Comparison of ENCODE assay signal across 8 cellular contexts in genomic region chr15:74843445-74843828, GRCh38. TPM values are rescaled to one million over a fixed set of nuclear protein-coding genes. Genes with fewer than 3 reads are reported as not detected.
DNase-seq lines count a peak whose midpoint lies in the region; ATAC-seq and TF ChIP-seq lines count a peak whose summit lies in the region.

No MANE protein-coding gene starts in this region.

- peak overlapping the region; percentile 91; the same call in 1 of the 2 replicates for H3K27ac ChIP-seq in GM23338 (ENCODE audit: low read depth)
- peak overlapping the region; percentile 23 to 95 (median 88) for H3K27ac ChIP-seq in gastroesophageal sphincter

- DNase-seq in GM23338 (ENCODE audit: low spot score), result no peak
- DNase-seq in WTC11 (ENCODE audit: low spot score), result no peak
- no peak for DNase-seq in NCI-H1417 treated with DMSO at 0.1 percent for 48 hours (lab: John Stamatoyannopoulos, UW)
- no peak for DNase-seq in DMS 273 (lab: John Stamatoyannopoulos, UW; ENCODE audit: unreplicated experiment)
- no peak for DNase-seq in activated CD4-positive, alpha-beta T cell treated with anti-CD3 and anti-CD28 coated beads for 4 hours
- no peak for DNase-seq in 8988T

- peak overlapping the region; percentile 91 for H3K9ac ChIP-seq in skeletal muscle satellite cell (ENCODE audit: low read depth, low read length)

- 15 to 25% methylated on average over 5 to 8 of the region's 18 CpGs for WGBS in gastroesophageal sphincter (ENCODE audit: low coverage in 1 of 2), 2 donors

- H3K9me3 ChIP-seq in gastroesophageal sphincter (no peaks in the 10 kb centered on the region), skeletal muscle satellite cell (replicated peaks; ENCODE audit: low read length) (no peaks in the 10 kb centered on the region)

- H4K20me1 ChIP-seq in GM23338 (replicated peaks; ENCODE audit: insufficient read depth), result no peaks in the 10 kb centered on the region; the same call in 1 of the 2 replicates

- H2AFZ ChIP-seq in GM23338, result peak overlapping the region; percentile 94

- H3K36me3 Mint-ChIP-seq in GM23338 (ENCODE audit: low read depth), result peaks cover 25% of the 10 kb centered on the region
- H3K36me3 Mint-ChIP-seq in WTC11, result peaks cover 6% of the 10 kb centered on the region

- H3K27me3 ChIP-seq in GM23338 (ENCODE audit: insufficient read depth) (no peaks in the 10 kb centered on the region), gastroesophageal sphincter (no peaks in the 10 kb centered on the region), skeletal muscle satellite cell (ENCODE audit: control insufficient read depth, insufficient read depth, low read length) (no peaks in the 10 kb centered on the region)

- POLR2A ChIA-PET in WTC11 (lab: Charles Lee), result interaction anchor here (1.4 kb wide), 1 partner anchor 63 kb away, joined by 3 read pairs; the partner anchor contains the start of gene FAM219B

- H3K9me2 ChIP-seq in GM23338 (ENCODE audit: insufficient read depth), result no peaks in the 10 kb centered on the region

- peak overlapping the region; percentile 81 for H3K4me3 Mint-ChIP-seq in GM23338
- H3K4me3 Mint-ChIP-seq in WTC11, result peak overlapping the region; percentile 81

- ATAC-seq in GM23338, result no peak
- ATAC-seq in WTC11, result no peak
- no peak for ATAC-seq in gastroesophageal sphincter

- H3K27me3 Mint-ChIP-seq in GM23338 (ENCODE audit: insufficient read depth, low read depth, poor library complexity), result peaks cover 16% of the 10 kb centered on the region
- H3K27me3 Mint-ChIP-seq in WTC11 (ENCODE audit: low read depth), result no peaks in the 10 kb centered on the region

- H3F3A ChIP-seq in GM23338 (replicated peaks; ENCODE audit: low read depth), result 0 out of 2 replicates have a peak, but pooled peaks cover 5% of the 10 kb centered on the region

- H3K79me2 ChIP-seq in GM23338 (replicated peaks; ENCODE audit: insufficient read depth), result no peaks in the 10 kb centered on the region

- CTCF ChIA-PET in WTC11 (lab: Charles Lee), result interaction anchor here (0.6 to 5.1 kb wide), 14 partner anchors 12 to 211 kb away, joined by 3 to 34 read pairs (median 6); partner anchors contain the start of gene CPLX3

- H3K4me1 Mint-ChIP-seq in GM23338 (peaks cover 22% of the 10 kb centered on the region), WTC11 (peaks cover 21% of the 10 kb centered on the region)

- H3K4me3 ChIP-seq in GM23338, result peak overlapping the region; percentile 97
- H3K4me3 ChIP-seq in gastroesophageal sphincter, result peak overlapping the region; percentile 88 to 98
- H3K4me3 ChIP-seq in skeletal muscle satellite cell (ENCODE audit: low read length), result peak overlapping the region; percentile 97

- H3K4me2 ChIP-seq in GM23338 (peak overlapping the region; percentile 87), skeletal muscle satellite cell (ENCODE audit: low read length) (peak overlapping the region; percentile 99)

- H3K27ac Mint-ChIP-seq in GM23338 (peak overlapping the region; percentile 90), WTC11 (peak overlapping the region; percentile 91)

- 0 out of 4 replicates have a peak, but pooled peaks of 1 of the 2 experiments have one; percentile 2 for TF ChIP-seq CTCF in GM23338 (conservative IDR thresholded peaks at IDR 0.05; ENCODE audit: low read depth in 2 of 2)
- TF ChIP-seq CTCF in WTC11 (IDR thresholded peaks at IDR 0.05), result 0 out of 2 replicates have a peak, but pooled peaks have one; percentile 8
- TF ChIP-seq CTCF in gastroesophageal sphincter (IDR thresholded peaks at IDR 0.05), result no peak

- no peaks in the 10 kb centered on the region; the same call in 1 of the 2 replicates for H3K36me3 ChIP-seq in GM23338 (ENCODE audit: insufficient read depth)
- H3K36me3 ChIP-seq in gastroesophageal sphincter, result peaks cover 0 to 72% of the 10 kb centered on the region in 2 donors
- peaks cover 34% of the 10 kb centered on the region for H3K36me3 ChIP-seq in skeletal muscle satellite cell (ENCODE audit: insufficient read depth, low read length)

- TF ChIP-seq POLR2A in gastroesophageal sphincter (IDR thresholded peaks at IDR 0.05), result no peak

- H3K9me3 Mint-ChIP-seq in GM23338 (no peaks in the 10 kb centered on the region), WTC11 (no peaks in the 10 kb centered on the region)

- TF ChIP-seq EP300 in gastroesophageal sphincter (IDR thresholded peaks at IDR 0.05), result no peak

- H3K4me1 ChIP-seq in GM23338 (ENCODE audit: insufficient read depth) (peaks cover 9% of the 10 kb centered on the region), gastroesophageal sphincter (peaks cover 0 to 49% (median 21%) of the 10 kb centered on the region in 3 donors), skeletal muscle satellite cell (ENCODE audit: control insufficient read depth, insufficient read depth, low read length) (peaks cover 13% of the 10 kb centered on the region)

TF ChIP-seq in GM23338, 12 proteins besides CTCF, POLR2A, EP300 and RAD21 (continues in another document):
- no peak for TF ChIP-seq POLR2AphosphoS5 (IDR thresholded peaks at IDR 0.05; ENCODE audit: low read depth)
- TF ChIP-seq STAT1 (IDR thresholded peaks at IDR 0.05; ENCODE audit: unreplicated experiment), result no peak
- no peak for TF ChIP-seq CREB1 (CRISPR knock-in tag; IDR thresholded peaks at IDR 0.05; ENCODE audit: low read depth)
- TF ChIP-seq NANOG (IDR thresholded peaks at IDR 0.05; ENCODE audit: borderline replicate concordance), result no peak

TF ChIP-seq in WTC11, 78 proteins besides CTCF, POLR2A, EP300 and RAD21:
- peak; percentile 22; the same call in 1 of the 2 replicates for TF ChIP-seq MAX (CRISPR knock-in tag; IDR thresholded peaks at IDR 0.05)
- TF ChIP-seq ZNF423 (CRISPR knock-in tag; IDR thresholded peaks at IDR 0.05), result no peak

RNA-seq across cellular contexts. Expression of gene ULK3, which starts 0.5 kb away (rescaled TPM):
- total RNA-seq in GM23338 (2014; rRNA removed; shearing (Covaris generic)), result 32.6 and 35.4 TPM in 2 replicates
- 19.3 and 20.3 TPM in 2 replicates for polyA plus RNA-seq in GM23338 (2016; fragmentation: Nextera tagmentation; extraction: Ambion mirVana)
- 34.4 to 38.9 TPM (median 37.4 TPM) in 3 replicates for total RNA-seq in WTC11 (2021)
- total RNA-seq in gastroesophageal sphincter, result 10 to 100 TPM; 26.4 to 51.8 (median 32.7) TPM
- 21.3 and 27.1 TPM in 2 replicates for total RNA-seq in skeletal muscle satellite cell (2012; rRNA removed)

RNA-seq across cellular contexts. Expression of gene CPLX3, which starts 17.0 kb away (rescaled TPM):
- total RNA-seq in GM23338 (2014; rRNA removed; shearing (Covaris generic)), result 0.62 and 0.66 TPM in 2 replicates
- 0.21 TPM in 1 of 2 replicates, not detected in the other for polyA plus RNA-seq in GM23338 (2016; fragmentation: Nextera tagmentation; extraction: Ambion mirVana)
- total RNA-seq in WTC11 (2021), result 0.09 to 0.21 TPM (median 0.09 TPM) in 3 replicates
- total RNA-seq in gastroesophageal sphincter, result not detected
- not detected in 2 replicates for total RNA-seq in skeletal muscle satellite cell (2012; rRNA removed)

RNA-seq across cellular contexts. Expression of gene SCAMP2, which starts 29.7 kb away (rescaled TPM):
- 51.3 and 64.9 TPM in 2 replicates for total RNA-seq in GM23338 (2014; rRNA removed; shearing (Covaris generic))
- 34.7 and 35.8 TPM in 2 replicates for polyA plus RNA-seq in GM23338 (2016; fragmentation: Nextera tagmentation; extraction: Ambion mirVana)
- 38.0 to 47.0 TPM (median 39.0 TPM) in 3 replicates for total RNA-seq in WTC11 (2021)
- 100 to 1,000 TPM in 1 of 4 donors, 10 to 100 TPM in 3; 45.6 to 111 (median 72.1) TPM for total RNA-seq in gastroesophageal sphincter
- total RNA-seq in skeletal muscle satellite cell (2012; rRNA removed), result 17.2 and 26.6 TPM in 2 replicates

RNA-seq across cellular contexts. Expression of gene LMAN1L, which starts 30.8 kb away (rescaled TPM):
- not detected in 2 replicates for total RNA-seq in GM23338 (2014; rRNA removed; shearing (Covaris generic))
- polyA plus RNA-seq in GM23338 (2016; fragmentation: Nextera tagmentation; extraction: Ambion mirVana), result not detected in 2 replicates
- not detected in 3 replicates for total RNA-seq in WTC11 (2021)
- under 1 TPM in 1 of 4 donors, not detected in 3; 0.27 TPM for total RNA-seq in gastroesophageal sphincter
- under 0.01 TPM in 1 of 2 replicates, not detected in the other for total RNA-seq in skeletal muscle satellite cell (2012; rRNA removed)

RNA-seq across cellular contexts. Expression of gene MPI, which starts 46.4 kb away (rescaled TPM):
- 67.5 and 74.2 TPM in 2 replicates for total RNA-seq in GM23338 (2014; rRNA removed; shearing (Covaris generic))
- polyA plus RNA-seq in GM23338 (2016; fragmentation: Nextera tagmentation; extraction: Ambion mirVana), result 18.0 and 21.2 TPM in 2 replicates
- 36.3 to 65.1 TPM (median 59.8 TPM) in 3 replicates for total RNA-seq in WTC11 (2021)
- 10 to 100 TPM; 36.5 to 58.8 (median 42.5) TPM for total RNA-seq in gastroesophageal sphincter
- 73.3 and 100 TPM in 2 replicates for total RNA-seq in skeletal muscle satellite cell (2012; rRNA removed)
